32 cellular contexts compared by ENCODE assay signal in the genomic region with DNA sequence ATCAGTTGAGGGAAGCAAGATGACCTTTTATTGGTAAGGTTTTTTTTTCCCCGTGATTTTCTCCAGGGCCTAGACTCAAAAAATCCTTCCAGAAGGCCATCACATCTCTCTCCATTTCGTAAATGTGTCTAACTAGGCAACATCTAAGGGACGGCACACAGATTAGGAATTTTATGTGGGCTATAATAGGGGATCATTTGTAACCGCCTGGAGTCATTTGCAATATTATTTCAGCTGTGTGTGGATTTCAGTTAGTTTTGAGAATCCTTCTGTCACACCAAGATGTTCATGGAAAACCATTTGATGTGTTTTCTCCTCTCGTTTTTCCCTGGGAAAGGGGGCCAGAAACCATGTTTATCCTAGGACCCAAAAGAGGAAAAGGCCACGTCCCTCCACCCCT.
"Had no signal": no experiment of that assay in that cellular context is flagged by ENCODE, and none has a peak within 500 bp of the region (broad histone marks: within the 10 kb centered on the region; RNA-seq: fewer than 3 reads in every experiment).

No MANE protein-coding gene starts in this region.

- H3K27ac Mint-ChIP-seq: immature natural killer cell; naive B cell; natural killer cell; nephron progenitor cell; neural progenitor cell; stimulated activated memory B cell treated with anti-CD40 and anti-IgM and Interleukin-4, amounts not matched to agents 10 μg/mL and 1 μg/mL and 100 μg/mL, for 72 hours; stimulated activated naive CD8-positive, alpha-beta T cell treated with anti-CD3 and anti-CD28 coated beads, Interleukin-15, amount 100 ng/mL, for 72 hours; type B pancreatic cell had no signal

- H3K9me3 Mint-ChIP-seq: immature natural killer cell; naive B cell; natural killer cell; nephron progenitor cell; neural progenitor cell; stimulated activated memory B cell treated with anti-CD40 and anti-IgM and Interleukin-4, amounts not matched to agents 10 μg/mL and 1 μg/mL and 100 μg/mL, for 72 hours; stimulated activated naive CD8-positive, alpha-beta T cell treated with anti-CD3 and anti-CD28 coated beads, Interleukin-15, amount 100 ng/mL, for 72 hours; type B pancreatic cell had no signal

- H3K27me3 ChIP-seq: left lung, neural progenitor cell, neutrophil, pancreas, sigmoid colon, tibial nerve, uterus had no signal

- ATAC-seq: left colon; left lung; lower lobe of right lung; natural killer cell; pancreas; right cardiac atrium; stimulated activated memory B cell treated with anti-CD40 and anti-IgM and Interleukin-4, amounts not matched to agents 10 μg/mL and 1 μg/mL and 100 μg/mL, for 72 hours; stimulated activated naive CD8-positive, alpha-beta T cell treated with anti-CD3 and anti-CD28 coated beads, Interleukin-15, amount 100 ng/mL, for 72 hours had no signal

- DNase-seq: hippocampal formation; immature natural killer cell; kidney; left colon; left lung; lower lobe of right lung; mammary epithelial cell; mesenchymal stem cell; naive B cell; natural killer cell; nephron progenitor cell; occipital lobe; pancreas; retina; right cardiac atrium; sigmoid colon; stimulated activated CD4-positive, alpha-beta T cell treated with anti-CD3 and anti-CD28 coated beads, Interleukin-1b, Interleukin-23, amount 100 ng/mL, for 48 hours; stimulated activated CD4-positive, alpha-beta T cell treated with anti-CD3 and anti-CD28 coated beads, Interleukin-2, amount 100 ng/mL, for 48 hours; stimulated activated CD4-positive, alpha-beta T cell treated with anti-CD3 and anti-CD28 coated beads, Interleukin-4, amount 100 ng/mL, for 4 hours; stimulated activated CD8-positive, alpha-beta memory T cell treated with anti-CD3 and anti-CD28 coated beads, Interleukin-4, amount 100 ng/mL, for 48 hours; stimulated activated naive CD4-positive, alpha-beta T cell treated with Interleukin-2 at 50 U/mL for 16 hours; stimulated activated naive CD8-positive, alpha-beta T cell treated with anti-CD3 and anti-CD28 coated beads, Interleukin-15, amount 100 ng/mL, for 72 hours; substantia nigra; uterus had no signal

- H3K36me3 Mint-ChIP-seq: immature natural killer cell; naive B cell; natural killer cell; stimulated activated memory B cell treated with anti-CD40 and anti-IgM and Interleukin-4, amounts not matched to agents 10 μg/mL and 1 μg/mL and 100 μg/mL, for 72 hours; type B pancreatic cell had no signal

- H3K27ac ChIP-seq: left lung, lower lobe of right lung, neural progenitor cell, neutrophil, pancreas, prostate gland, sigmoid colon, tibial nerve, uterus had no signal

- H3K4me2 ChIP-seq: neural progenitor cell, smooth muscle cell had no signal

- H3K9me3 ChIP-seq: left lung, lower lobe of right lung, neutrophil, pancreas, prostate gland, sigmoid colon, tibial nerve, uterus had no signal

- H3K36me3 ChIP-seq: left lung, lower lobe of right lung, neural progenitor cell, neutrophil, pancreas, prostate gland, sigmoid colon, tibial nerve, uterus had no signal

- FAIRE-seq: islet of Langerhans, kidney, pancreas had no signal

- H3K4me1 ChIP-seq: left lung, lower lobe of right lung, neural progenitor cell, pancreas, prostate gland, sigmoid colon, uterus had no signal

- H2AFZ ChIP-seq: neural progenitor cell had no signal

- H3K4me3 ChIP-seq: left lung, lower lobe of right lung, neural progenitor cell, pancreas, prostate gland, sigmoid colon, smooth muscle cell, tibial nerve, uterus had no signal

- H3K27me3 Mint-ChIP-seq: stimulated activated naive CD8-positive, alpha-beta T cell treated with anti-CD3 and anti-CD28 coated beads, Interleukin-15, amount 100 ng/mL, for 72 hours; type B pancreatic cell had no signal

- H3K9ac ChIP-seq: neural progenitor cell had no signal

- H3K4me1 Mint-ChIP-seq: immature natural killer cell; natural killer cell; stimulated activated naive CD8-positive, alpha-beta T cell treated with anti-CD3 and anti-CD28 coated beads, Interleukin-15, amount 100 ng/mL, for 72 hours had no signal

- H3K4me3 Mint-ChIP-seq: immature natural killer cell; naive B cell; natural killer cell; nephron progenitor cell; neural progenitor cell; stimulated activated memory B cell treated with anti-CD40 and anti-IgM and Interleukin-4, amounts not matched to agents 10 μg/mL and 1 μg/mL and 100 μg/mL, for 72 hours; stimulated activated naive CD8-positive, alpha-beta T cell treated with anti-CD3 and anti-CD28 coated beads, Interleukin-15, amount 100 ng/mL, for 72 hours; type B pancreatic cell had no signal
